In genomic region chr1:116167625-116168276, GRCh38 we compare ENCODE assay signal across 8 cellular contexts. TPM values are rescaled to one million over a fixed set of nuclear protein-coding genes. Genes with fewer than 3 reads are reported as not detected.
DNase-seq lines count a peak whose midpoint lies in the region; ATAC-seq, FAIRE-seq and TF ChIP-seq lines count a peak whose summit lies in the region.

No MANE protein-coding gene starts in this region.

- no peak for FAIRE-seq in urothelium cell line (lab: Jason Lieb, UNC)

- H3K18ac ChIP-seq in mesenchymal stem cell (ENCODE audit: low read depth in 1 of 2, low read length in 2 of 2) = peak overlapping the region; percentile 38 to 96

- H3K4ac ChIP-seq in mesenchymal stem cell (ENCODE audit: low read depth in 1 of 2, low read length in 2 of 2) = peak overlapping the region in 1 of 2 experiments; percentile 82

- H3K4me3 ChIP-seq in AG09309 (ENCODE audit: control insufficient read depth, low read depth, low read length) = peak overlapping the region; percentile 57
- peak overlapping the region; percentile 48 for H3K4me3 ChIP-seq in HL-60 (replicated peaks; ENCODE audit: insufficient read depth, low read length)
- peak overlapping the region; percentile 62 to 77 for H3K4me3 ChIP-seq in mesenchymal stem cell (ENCODE audit: insufficient read depth in 1 of 2, low read depth in 1 of 2, low read length in 2 of 2)

- peak overlapping the region in 1 of 2 experiments; percentile 84 for H2BK12ac ChIP-seq in mesenchymal stem cell (ENCODE audit: low read length in 2 of 2)

- DNase-seq in AG09309 (ENCODE audit: low read depth) (no peak), HL-60 (ENCODE audit: low read depth in 1 of 2, low spot score in 1 of 2) (peak in 1 of 2 experiments; percentile 21), mesenchymal stem cell (peak; percentile 47), urothelium cell line (ENCODE audit: low spot score) (peak; percentile 53), COR-L47 (lab: John Stamatoyannopoulos, UW) (no peak), midbrain (lab: John Stamatoyannopoulos, UW) (no peak)

- H3K27ac ChIP-seq in HL-60 (replicated peaks) (no peak overlapping the region), cingulate gyrus (ENCODE audit: low read depth, low read length) (peak overlapping the region; percentile 77), mesenchymal stem cell (ENCODE audit: low read length, poor library complexity, severe bottlenecking) (no peak overlapping the region)

- no peaks in the 10 kb centered on the region for H3K36me3 ChIP-seq in mesenchymal stem cell (ENCODE audit: control insufficient read depth in 1 of 2, insufficient read depth in 2 of 2, low read depth in 1 of 2, low read length in 2 of 2)

- peak overlapping the region; percentile 67 for H3K9ac ChIP-seq in mesenchymal stem cell (ENCODE audit: low read length)

- peak overlapping the region; percentile 81 for H2BK120ac ChIP-seq in mesenchymal stem cell (ENCODE audit: low read depth, low read length)

- peak overlapping the region in 1 of 2 experiments; percentile 61 for H3K23ac ChIP-seq in mesenchymal stem cell (ENCODE audit: low read length in 2 of 2)

- H3K14ac ChIP-seq in mesenchymal stem cell (ENCODE audit: low read length in 2 of 2) = peak overlapping the region in 1 of 2 experiments; percentile 57

- 16% methylated on average over 35 of the region's 35 CpGs for WGBS in mesenchymal stem cell

- H2AK5ac ChIP-seq in mesenchymal stem cell (ENCODE audit: low read length, severe bottlenecking) = no peak overlapping the region

- H4K91ac ChIP-seq in mesenchymal stem cell (ENCODE audit: low read length) = peak overlapping the region; percentile 86

- TF ChIP-seq CTCF in AG09309 (IDR thresholded peaks at IDR 0.05; ENCODE audit: control insufficient read depth, insufficient read depth, low read depth, low read length, missing control alignments) (no peak), HL-60 (IDR thresholded peaks at IDR 0.05; ENCODE audit: insufficient read depth, low read length) (no peak)

- H2BK5ac ChIP-seq in mesenchymal stem cell (ENCODE audit: low read depth, low read length, poor library complexity, severe bottlenecking) = no peak overlapping the region

- H3K79me1 ChIP-seq in mesenchymal stem cell (replicated peaks; ENCODE audit: low read length, poor library complexity, severe bottlenecking) = no peaks in the 10 kb centered on the region

- no peak for ATAC-seq in GM21825 (IDR thresholded peaks at IDR 0.05; ENCODE audit: unreplicated experiment)

- H3K27me3 ChIP-seq in HL-60 (ENCODE audit: insufficient read depth, poor library complexity, severe bottlenecking) (no peaks in the 10 kb centered on the region), mesenchymal stem cell (ENCODE audit: control insufficient read depth in 1 of 2, insufficient read depth in 1 of 2, low read length in 2 of 2) (peaks cover 8 to 40% of the 10 kb centered on the region in 2 experiments)

- H2BK15ac ChIP-seq in mesenchymal stem cell (ENCODE audit: low read depth, poor library complexity, severe bottlenecking) = peak overlapping the region; percentile 68

- no peaks in the 10 kb centered on the region for H3K9me3 ChIP-seq in mesenchymal stem cell (ENCODE audit: control insufficient read depth, low read length)

- H4K8ac ChIP-seq in mesenchymal stem cell (ENCODE audit: low read length) = peak overlapping the region; percentile 97

- H3K4me2 ChIP-seq in mesenchymal stem cell (ENCODE audit: low read length, poor library complexity, severe bottlenecking) = peak overlapping the region; percentile 81

- peak overlapping the region; percentile 99 for H2AFZ ChIP-seq in mesenchymal stem cell (ENCODE audit: low read depth, low read length)

- peaks cover 10% of the 10 kb centered on the region for H3K4me1 ChIP-seq in mesenchymal stem cell (ENCODE audit: control insufficient read depth, insufficient read depth, low read depth, low read length)

RNA-seq across cellular contexts. Expression of gene MAB21L3, which starts 56.6 kb away (rescaled TPM):
- polyA plus RNA-seq in mesenchymal stem cell (2013, experiment 1 of 2) = not detected
- 0.01 TPM for polyA plus RNA-seq in mesenchymal stem cell (2013, experiment 2 of 2)

Comparison
In these comparisons a context has a peak if more than half of its experiments do, and no peak if none do; other contexts are left out.
1. DNase-seq: peak in mesenchymal stem cell (single experiment) and urothelium cell line (single experiment); none in AG09309 (single experiment), COR-L47 (single experiment) and midbrain (single experiment).
2. Peak in every context shown above with its lines, with median percentiles within 50 percentile points of each other: H3K4me3 ChIP-seq.